8 cellular contexts compared by ENCODE assay signal in genomic region chr19:29812080-29812880, GRCh38. TPM values are rescaled to one million over a fixed set of nuclear protein-coding genes. Genes with fewer than 3 reads are reported as not detected.
A peak's percentile ranks its signal among the peaks of the same experiment; 100 is the strongest.
DNase-seq lines count a peak whose midpoint lies in the region; ATAC-seq, FAIRE-seq and TF ChIP-seq lines count a peak whose summit lies in the region.

No MANE protein-coding gene starts in this region.

- no peak for TF ChIP-seq CTCF in fibroblast of lung (conservative IDR thresholded peaks at IDR 0.05 in 1 of 2, IDR thresholded peaks at IDR 0.05 in 1 of 2; ENCODE audit: low read depth in 1 of 2, low read length in 2 of 2)
- no peak for TF ChIP-seq CTCF in prostate gland (IDR thresholded peaks at IDR 0.05)

- peak; percentile 2 to 4 for ATAC-seq in activated CD4-positive, CD25-positive, alpha-beta regulatory T cell treated with anti-CD3 and anti-CD28 coated beads, Interleukin-2, amount 50 U/mL, for 24 hours
- ATAC-seq in HG03039 (IDR thresholded peaks at IDR 0.05; ENCODE audit: unreplicated experiment): peak; percentile 10

- no peaks in the 10 kb centered on the region for H3K27me3 ChIP-seq in fibroblast of lung (ENCODE audit: control insufficient read depth, insufficient read depth, low read length)
- no peaks in the 10 kb centered on the region for H3K27me3 ChIP-seq in prostate gland (replicated peaks; ENCODE audit: insufficient read depth)

- H3K9me3 ChIP-seq in fibroblast of lung (ENCODE audit: control insufficient read depth, insufficient read depth, low read depth, low read length) (no peaks in the 10 kb centered on the region), prostate gland (no peaks in the 10 kb centered on the region)

- H4K20me1 ChIP-seq in fibroblast of lung (ENCODE audit: control insufficient read depth, extremely low read depth, insufficient read depth, low read length): no peaks in the 10 kb centered on the region

- FAIRE-seq in GM12892 (lab: Jason Lieb, UNC): no peak

- no peak overlapping the region for H3K27ac ChIP-seq in fibroblast of lung (ENCODE audit: insufficient read depth, low read length)
- no peak overlapping the region for H3K27ac ChIP-seq in prostate gland

- TF ChIP-seq POLR2A in prostate gland (IDR thresholded peaks at IDR 0.05) (no peak), GM12892 (IDR thresholded peaks at IDR 0.05; ENCODE audit: low read depth, low read length) (no peak)

- H2AFZ ChIP-seq in fibroblast of lung (ENCODE audit: low read length): peak overlapping the region; percentile 36

- H3K4me2 ChIP-seq in fibroblast of lung (ENCODE audit: extremely low read depth, insufficient read depth, low read length): peak overlapping the region; percentile 48

- H3K4me3 ChIP-seq in fibroblast of lung (replicated peaks in 1 of 4; ENCODE audit: control extremely low read depth in 1 of 4, insufficient read depth in 1 of 4, low read depth in 3 of 4, low read length in 4 of 4) (peak overlapping the region in 3 of 4 experiments; percentile 33 to 48 (median 38)), prostate gland (peak overlapping the region; percentile 49 to 51)

- H3K9ac ChIP-seq in fibroblast of lung (ENCODE audit: insufficient read depth, low read length): peak overlapping the region; percentile 7

- 2% methylated on average over 39 of the region's 104 CpGs for WGBS in prostate gland

- DNase-seq in activated CD4-positive, CD25-positive, alpha-beta regulatory T cell (lab: John Stamatoyannopoulos, UW): no peak
- DNase-seq in activated CD4-positive, CD25-positive, alpha-beta regulatory T cell treated with anti-CD3 and anti-CD28 coated beads, Interleukin-2, amount 50 U/mL, for 72 hours: peak; percentile 48
- no peak for DNase-seq in fibroblast of lung (ENCODE audit: low read depth in 2 of 2)
- no peak for DNase-seq in prostate gland (ENCODE audit: low spot score)
- no peak for DNase-seq in GM12892 (ENCODE audit: insufficient read length)
- no peak for DNase-seq in NCI-H526 treated with DMSO at 0.1 percent for 48 hours (lab: John Stamatoyannopoulos, UW)

- H3K79me2 ChIP-seq in fibroblast of lung (ENCODE audit: control insufficient read depth, insufficient read depth, low read length): no peaks in the 10 kb centered on the region

- intact Hi-C loops in prostate gland (cut with DNase I): loop anchor here (2.0 kb wide), 1 partner anchor 33 kb away; no protein-coding TSS in a partner anchor

- H3K4me1 ChIP-seq in fibroblast of lung (ENCODE audit: control insufficient read depth, extremely low read depth, insufficient read depth, low read length) (no peaks in the 10 kb centered on the region), prostate gland (replicated peaks) (no peaks in the 10 kb centered on the region)

- H3K36me3 ChIP-seq in fibroblast of lung (ENCODE audit: control insufficient read depth, insufficient read depth, low read length): no peaks in the 10 kb centered on the region
- H3K36me3 ChIP-seq in prostate gland: no peaks in the 10 kb centered on the region

RNA-seq across cellular contexts. Expression of gene CCNE1, which starts 0.5 kb away (rescaled TPM):
- total RNA-seq in fibroblast of lung (3.9 and 4.8 TPM in 2 replicates), prostate gland (1 to 10 TPM; 1.6 to 8.0 TPM)
- 5.3 and 9.3 TPM in 2 replicates for polyA plus RNA-seq in fibroblast of lung
- polyA plus RNA-seq in fibroblast of lung (2012): 3.0 and 6.0 TPM in 2 replicates
- polyA minus RNA-seq in fibroblast of lung (ENCODE audit: low replicate concordance): 1.4 TPM in 1 of 2 replicates, not detected in the other
- polyA plus RNA-seq in GM12892 (2012; ENCODE audit: missing spikeins): 20.3 TPM
